Comparison of ENCODE assay signal across 8 cellular contexts in genomic region chr17:63827801-63828221, GRCh38. TPM values are rescaled to one million over a fixed set of nuclear protein-coding genes. Genes with fewer than 3 reads are reported as not detected.
DNase-seq lines count a peak whose midpoint lies in the region; ATAC-seq and TF ChIP-seq lines count a peak whose summit lies in the region.

No MANE protein-coding gene starts in this region.

- ATAC-seq in IMR-90 (ENCODE audit: low read depth) (no peak; the same call in 1 of the 2 replicates), HG02973 (IDR thresholded peaks at IDR 0.05; ENCODE audit: unreplicated experiment) (no peak)

- H3K4ac ChIP-seq in IMR-90 (ENCODE audit: low read depth, low read length), result peak overlapping the region; percentile 90

- peak overlapping the region; percentile 79 for H3K4me3 ChIP-seq in IMR-90 (ENCODE audit: insufficient read depth, low read depth, low read length)
- H3K4me3 ChIP-seq in mammary epithelial cell (replicated peaks in 1 of 3; ENCODE audit: insufficient read depth in 1 of 3, low read depth in 2 of 3, low read length in 3 of 3), result peak overlapping the region; percentile 68 to 88 (median 83)
- peak overlapping the region; percentile 91 to 98 for H3K4me3 ChIP-seq in mucosa of rectum (ENCODE audit: low read length in 2 of 2)

- H3K36me3 ChIP-seq in IMR-90 (ENCODE audit: control insufficient read depth, insufficient read depth, low read length) (peaks cover 64% of the 10 kb centered on the region), mammary epithelial cell (ENCODE audit: insufficient read depth, low read length) (peaks cover 40% of the 10 kb centered on the region), mucosa of rectum (ENCODE audit: control insufficient read depth in 2 of 2, insufficient read depth in 2 of 2, low read length in 2 of 2) (peaks cover 57 to 67% of the 10 kb centered on the region in 2 donors)

- H3K14ac ChIP-seq in IMR-90 (replicated peaks; ENCODE audit: low read depth, low read length), result peak overlapping the region; percentile 89

- H2BK15ac ChIP-seq in IMR-90 (ENCODE audit: low read depth, low read length), result no peak overlapping the region; the same call in 2 of the 3 replicates

- H3K79me2 ChIP-seq in mammary epithelial cell (ENCODE audit: insufficient read depth, low read length), result peaks cover 81% of the 10 kb centered on the region

- dilution Hi-C loops in IMR-90 (cut with HindIII; ENCODE audit: low sequenced_read_pairs, unreplicated experiment), result no loop called here
- dilution Hi-C loops in mammary epithelial cell (cut with HindIII; ENCODE audit: low sequenced_read_pairs), result no loop called here

- peak overlapping the region; percentile 90; a peak in 3 of 4 replicates for H4K8ac ChIP-seq in IMR-90 (ENCODE audit: low read depth in 2 of 2, low read length in 2 of 2)

- TF ChIP-seq POLR2A in IMR-90 (IDR thresholded peaks at IDR 0.05; ENCODE audit: low read depth, low read length), result no peak

- peak overlapping the region; percentile 63 for H3K56ac ChIP-seq in IMR-90 (ENCODE audit: extremely low read depth, insufficient read depth, low read length)

- H3K9ac ChIP-seq in IMR-90 (ENCODE audit: low read depth, low read length), result peak overlapping the region; percentile 90
- peak overlapping the region; percentile 88 for H3K9ac ChIP-seq in mammary epithelial cell (ENCODE audit: insufficient read depth, low read length)
- peak overlapping the region; percentile 82 to 90 for H3K9ac ChIP-seq in mucosa of rectum (ENCODE audit: low read depth in 1 of 2, low read length in 2 of 2)

- BruUV-seq in IMR-90 (replicated peaks; lab: Mats Ljungman, UMichigan) (no TSS peak), mammary epithelial cell (replicated peaks; lab: Mats Ljungman, UMichigan) (no TSS peak)

- H3K27me3 ChIP-seq in IMR-90 (ENCODE audit: control insufficient read depth, insufficient read depth, low read length), result no peaks in the 10 kb centered on the region
- no peaks in the 10 kb centered on the region for H3K27me3 ChIP-seq in mammary epithelial cell (ENCODE audit: insufficient read depth, low read length)
- H3K27me3 ChIP-seq in mucosa of rectum (ENCODE audit: control insufficient read depth in 2 of 2, insufficient read depth in 2 of 2, low read length in 2 of 2), result no peaks in the 10 kb centered on the region

- peak overlapping the region; percentile 93 for H3K23ac ChIP-seq in IMR-90 (ENCODE audit: low read depth, low read length)

- H3K4me1 ChIP-seq in IMR-90 (ENCODE audit: control insufficient read depth, insufficient read depth, low read length), result peaks cover 1% of the 10 kb centered on the region; the same call in 1 of the 2 replicates
- peaks cover 18% of the 10 kb centered on the region for H3K4me1 ChIP-seq in mammary epithelial cell (ENCODE audit: insufficient read depth, low read length)
- peaks cover 18 to 22% of the 10 kb centered on the region in 2 donors for H3K4me1 ChIP-seq in mucosa of rectum (ENCODE audit: control insufficient read depth in 2 of 2, insufficient read depth in 2 of 2, low read length in 2 of 2)

- H4K20me1 ChIP-seq in IMR-90 (ENCODE audit: insufficient read depth, low read length) (peaks cover 33% of the 10 kb centered on the region), mammary epithelial cell (ENCODE audit: insufficient read depth, low read length) (no peaks in the 10 kb centered on the region)

- H3K18ac ChIP-seq in IMR-90 (ENCODE audit: low read depth, low read length), result peak overlapping the region; percentile 40

- POLR2A ChIA-PET in IMR-90 (lab: Charles Lee; ENCODE audit: unreplicated experiment) (interaction anchor here (0.6 kb wide), 1 partner anchor 11 kb away, joined by 5 read pairs; no protein-coding TSS in a partner anchor), GM10248 (lab: Yijun Ruan, JAX) (interaction anchor here (1.5 kb wide), 1 partner anchor 54 kb away, joined by 4 read pairs; the partner anchor contains the start of genes CCDC47 and DDX42)

- in situ Hi-C loops in IMR-90 (cut with MboI; ENCODE audit: low sequenced_read_pairs) (no loop called here), mammary epithelial cell (cut with MboI; ENCODE audit: low sequenced_read_pairs in 2 of 2) (no loop called here)

- peak overlapping the region; percentile 96 for H2BK5ac ChIP-seq in IMR-90 (ENCODE audit: low read depth, low read length, poor library complexity, severe bottlenecking)

- H2BK20ac ChIP-seq in IMR-90 (ENCODE audit: low read depth, low read length), result no peak overlapping the region

- H2AK9ac ChIP-seq in IMR-90 (replicated peaks; ENCODE audit: low read depth, low read length, poor library complexity), result peak overlapping the region; percentile 99

- peaks cover 41 to 73% of the 10 kb centered on the region in 2 experiments for H3K79me1 ChIP-seq in IMR-90 (ENCODE audit: low read depth in 1 of 2, low read length in 2 of 2)

- WGBS in IMR-90 (ENCODE audit: extremely low coverage in 2 of 2, insufficient read length in 1 of 2), 2 experiments, result no CpG with 5 or more reads among the region's 19 CpGs
- 11% methylated on average over 17 of the region's 19 CpGs for WGBS in mammary epithelial cell (ENCODE audit: low coverage, missing lambda C conversion rate)

- TF ChIP-seq CTCF in IMR-90 (conservative IDR thresholded peaks at IDR 0.05; ENCODE audit: low read depth, low read length), result no peak
- TF ChIP-seq CTCF in mammary epithelial cell (conservative IDR thresholded peaks at IDR 0.05 in 1 of 2, IDR thresholded peaks at IDR 0.05 in 1 of 2; ENCODE audit: extremely low read depth in 1 of 2, insufficient read depth in 1 of 2, low read depth in 1 of 2, low read length in 2 of 2), result no peak
- TF ChIP-seq CTCF in GM10248 (IDR thresholded peaks at IDR 0.05; ENCODE audit: control extremely low read depth, extremely low read depth, low read depth, missing control alignments), result no peak

- peak overlapping the region; percentile 95 for H2AK5ac ChIP-seq in IMR-90 (ENCODE audit: low read depth, low read length)

- no peak for TF ChIP-seq RAD21 in IMR-90 (IDR thresholded peaks at IDR 0.05; ENCODE audit: low read length)

- intact Hi-C loops in IMR-90 (cut with micrococcal nuclease) (loop anchor here (2.0 kb wide), 1 partner anchor 23 kb away; no protein-coding TSS in a partner anchor), mammary epithelial cell (cut with micrococcal nuclease) (loop anchor here (1.0 to 5.0 kb wide), 4 partner anchors 15 to 206 kb away; partner anchors contain the start of genes CCDC47, MAP3K3, SMARCD2 and STRADA)

- H3K9me3 ChIP-seq in IMR-90 (ENCODE audit: control insufficient read depth, insufficient read depth, low read length), result no peaks in the 10 kb centered on the region
- H3K9me3 ChIP-seq in mammary epithelial cell (replicated peaks; ENCODE audit: insufficient read depth, low read length), result no peaks in the 10 kb centered on the region
- H3K9me3 ChIP-seq in mucosa of rectum (ENCODE audit: control insufficient read depth in 2 of 2, low read length in 2 of 2), result no peaks in the 10 kb centered on the region

- peak overlapping the region; percentile 95 for H3K4me2 ChIP-seq in IMR-90 (ENCODE audit: low read depth, low read length)
- peak overlapping the region; percentile 80 for H3K4me2 ChIP-seq in mammary epithelial cell (ENCODE audit: insufficient read depth, low read depth, low read length)

- H3K27ac ChIP-seq in IMR-90 (ENCODE audit: insufficient read depth, low read length) (peak overlapping the region; percentile 93), mammary epithelial cell (ENCODE audit: insufficient read depth, low read depth, low read length) (peak overlapping the region; percentile 83), mucosa of rectum (ENCODE audit: low read depth in 2 of 2, low read length in 2 of 2) (peak overlapping the region; percentile 88 to 92)

- peaks cover 13% of the 10 kb centered on the region for H3K9me1 ChIP-seq in IMR-90 (ENCODE audit: insufficient read depth, low read length)

- CTCF ChIA-PET in IMR-90 (lab: Yijun Ruan, JAX) (no interaction called here), mammary epithelial cell (lab: Charles Lee; ENCODE audit: low non-redundant PET) (interaction anchor here (0.7 kb wide), 1 partner anchor 38 kb away, joined by 3 read pairs; no protein-coding TSS in a partner anchor), GM10248 (lab: Yijun Ruan, JAX) (interaction anchor here (0.8 to 3.8 kb wide), 11 partner anchors 9 to 153 kb away, joined by 3 to 15 read pairs (median 6); partner anchors contain the start of genes CCDC47, DDX42 and SMARCD2)

- DNase-seq in A172 (ENCODE audit: low spot score) (peak; percentile 10), IMR-90 (no peak), mammary epithelial cell (no peak), GM10248 (ENCODE audit: extremely low spot score) (no peak), pons (ENCODE audit: low spot score) (no peak), DMS 273 treated with DMSO at 0.1 percent for 48 hours (lab: John Stamatoyannopoulos, UW) (no peak)

- peak overlapping the region; percentile 74 for H4K91ac ChIP-seq in IMR-90 (ENCODE audit: insufficient read depth, low read depth, low read length)

- H2BK120ac ChIP-seq in IMR-90 (ENCODE audit: low read depth, low read length), result peak overlapping the region; percentile 42

- H4K5ac ChIP-seq in IMR-90 (ENCODE audit: low read depth, low read length), result peak overlapping the region; percentile 63; the same call in 1 of the 2 replicates

- H2AFZ ChIP-seq in IMR-90 (replicated peaks; ENCODE audit: low read length, poor library complexity) (peak overlapping the region; percentile 98), mammary epithelial cell (ENCODE audit: low read depth, low read length) (peak overlapping the region; percentile 89)

RNA-seq across cellular contexts. Expression of gene FTSJ3, which starts 0.3 kb away (rescaled TPM):
- total RNA-seq in A172 (2014; rRNA removed; shearing (Covaris generic)), result 48.0 and 50.6 TPM in 2 replicates
- total RNA-seq in IMR-90 (2012; rRNA removed) (68.1 and 69.4 TPM in 2 replicates), mammary epithelial cell (10 to 100 TPM; 39.5 to 49.0 TPM)
- polyA plus RNA-seq in IMR-90 (2012; rRNA removed) (45.4 and 51.3 TPM in 2 replicates), mammary epithelial cell (32.0 TPM)
- 22.2 and 33.6 TPM in 2 replicates for polyA plus RNA-seq in IMR-90 (2012; cell fraction: cytosol; rRNA removed)
- 63.3 and 90.0 TPM in 2 replicates for polyA plus RNA-seq in IMR-90 (2012; cell fraction: nucleus; rRNA removed; ENCODE audit: low replicate concordance)
- 52.4 TPM for polyA minus RNA-seq in mammary epithelial cell

RNA-seq across cellular contexts. Expression of gene PSMC5, which starts 0.6 kb away (rescaled TPM):
- 51.2 and 69.5 TPM in 2 replicates for total RNA-seq in A172 (2014; rRNA removed; shearing (Covaris generic))
- 104 and 105 TPM in 2 replicates for total RNA-seq in IMR-90 (2012; rRNA removed)
- polyA plus RNA-seq in IMR-90 (2012; rRNA removed), result 165 and 175 TPM in 2 replicates
- 104 and 142 TPM in 2 replicates for polyA plus RNA-seq in IMR-90 (2012; cell fraction: cytosol; rRNA removed)
- polyA plus RNA-seq in IMR-90 (2012; cell fraction: nucleus; rRNA removed; ENCODE audit: low replicate concordance), result 92.5 and 145 TPM in 2 replicates
- 100 to 1,000 TPM in 1 of 2 donors, 10 to 100 TPM in 1; 44.8 to 132 TPM for total RNA-seq in mammary epithelial cell
- polyA plus RNA-seq in mammary epithelial cell, result 203 TPM
- polyA minus RNA-seq in mammary epithelial cell, result 238 TPM

RNA-seq across cellular contexts. Expression of gene SMARCD2, which starts 14.7 kb away (rescaled TPM):
- total RNA-seq in A172 (2014; rRNA removed; shearing (Covaris generic)), result 114 and 138 TPM in 2 replicates
- total RNA-seq in IMR-90 (2012; rRNA removed) (72.8 and 91.2 TPM in 2 replicates), mammary epithelial cell (10 to 100 TPM; 66.1 to 75.3 TPM)
- polyA plus RNA-seq in IMR-90 (2012; rRNA removed) (53.7 and 56.9 TPM in 2 replicates), mammary epithelial cell (77.9 TPM)
- 28.3 and 43.2 TPM in 2 replicates for polyA plus RNA-seq in IMR-90 (2012; cell fraction: cytosol; rRNA removed)
- polyA plus RNA-seq in IMR-90 (2012; cell fraction: nucleus; rRNA removed; ENCODE audit: low replicate concordance), result 64.7 and 69.4 TPM in 2 replicates
- 102 TPM for polyA minus RNA-seq in mammary epithelial cell

RNA-seq across cellular contexts. Expression of gene CSH2, which starts 45.7 kb away (rescaled TPM):
- not detected in 2 replicates for total RNA-seq in A172 (2014; rRNA removed; shearing (Covaris generic))
- total RNA-seq in IMR-90 (2012; rRNA removed), result not detected in 2 replicates
- polyA plus RNA-seq in IMR-90 (2012; rRNA removed), result not detected in 2 replicates
- not detected in 2 replicates for polyA plus RNA-seq in IMR-90 (2012; cell fraction: cytosol; rRNA removed)
- polyA plus RNA-seq in IMR-90 (2012; cell fraction: nucleus; rRNA removed; ENCODE audit: low replicate concordance), result not detected in 2 replicates
- total RNA-seq in mammary epithelial cell, result not detected
- not detected for polyA plus RNA-seq in mammary epithelial cell
- not detected for polyA minus RNA-seq in mammary epithelial cell

RNA-seq across cellular contexts. Expression of gene DDX42, which starts 53.8 kb away (rescaled TPM):
- 64.8 and 65.6 TPM in 2 replicates for total RNA-seq in A172 (2014; rRNA removed; shearing (Covaris generic))
- total RNA-seq in IMR-90 (2012; rRNA removed) (74.7 and 75.8 TPM in 2 replicates), mammary epithelial cell (100 to 1,000 TPM in 1 of 2 donors, 10 to 100 TPM in 1; 63.2 to 112 TPM)
- polyA plus RNA-seq in IMR-90 (2012; rRNA removed) (75.6 and 91.5 TPM in 2 replicates), mammary epithelial cell (44.7 TPM)
- polyA plus RNA-seq in IMR-90 (2012; cell fraction: cytosol; rRNA removed), result 18.9 and 19.1 TPM in 2 replicates
- polyA plus RNA-seq in IMR-90 (2012; cell fraction: nucleus; rRNA removed; ENCODE audit: low replicate concordance), result 62.8 and 303 TPM in 2 replicates
- polyA minus RNA-seq in mammary epithelial cell, result 163 TPM
